21 cellular contexts compared by ENCODE assay signal in the genomic region with DNA sequence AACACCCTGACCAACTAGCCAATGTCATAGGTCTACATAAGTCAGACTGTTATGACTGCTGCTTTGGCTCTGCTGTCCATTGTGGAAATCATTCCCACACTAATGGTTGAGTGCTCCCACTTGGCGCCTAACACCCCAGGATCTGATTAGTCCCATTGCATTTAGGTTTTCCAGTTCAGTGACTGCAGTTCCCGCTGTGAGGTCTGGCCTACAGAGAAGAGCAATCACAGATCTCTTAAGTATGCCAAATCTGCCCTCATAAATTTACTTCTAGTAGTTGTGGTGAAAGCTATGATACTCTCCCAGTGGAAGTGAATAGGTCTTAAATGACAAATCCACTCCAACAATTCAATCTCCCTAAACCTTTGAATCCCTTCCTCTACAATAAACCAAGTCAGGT.
"Had no signal": no experiment of that assay in that cellular context is flagged by ENCODE, and none has a peak within 500 bp of the region (broad histone marks: within the 10 kb centered on the region; RNA-seq: fewer than 3 reads in every experiment).

No MANE protein-coding gene starts in this region.

- DNase-seq: activated CD4-positive, alpha-beta T cell treated with anti-CD3 and anti-CD28 coated beads, Interleukin-2, amount 10 ng/mL, durations not matched to agents 7 days and 5 days; activated CD8-positive, alpha-beta memory T cell treated with anti-CD3 and anti-CD28 coated beads for 24 hours; activated effector memory CD4-positive, alpha-beta T cell treated with anti-CD3 and anti-CD28 coated beads, Interleukin-2, amount 50 U/mL, for 16 hours; activated naive CD4-positive, alpha-beta T cell treated with anti-CD3 and anti-CD28 coated beads, Interleukin-2, amount 50 U/mL, for 16 hours; dermis blood vessel endothelial cell; effector CD4-positive, alpha-beta T cell; esophagus squamous epithelium; foreskin melanocyte; islet precursor cell; left cardiac atrium; left ventricle myocardium superior; mucosa of descending colon; right cardiac atrium; stimulated activated CD4-positive, alpha-beta T cell treated with anti-CD3 and anti-CD28 coated beads, Interleukin-15, amount 100 ng/mL, for 24 hours; stimulated activated CD4-positive, alpha-beta T cell treated with anti-CD3 and anti-CD28 coated beads, Interleukin-2, amount 100 ng/mL, for 24 hours; stimulated activated naive B cell treated with anti-CD40 and anti-IgM and Interleukin-4, amounts not matched to agents 10 μg/mL and 1 μg/mL and 100 μg/mL, for 72 hours had no signal

- ATAC-seq: activated CD4-positive, CD25-positive, alpha-beta regulatory T cell treated with anti-CD3 and anti-CD28 coated beads, Interleukin-2, amount 50 U/mL, for 24 hours; left cardiac atrium; left ventricle myocardium superior; mucosa of descending colon; natural killer cell treated with Interleukin-12 subunit alpha and Interleukin-12 subunit beta and Interleukin-15 and Interleukin-18, amount 100 ng/mL, for 72 hours; right cardiac atrium; stimulated activated naive B cell treated with anti-CD40 and anti-IgM and Interleukin-4, amounts not matched to agents 10 μg/mL and 1 μg/mL and 100 μg/mL, for 72 hours had no signal

- H3K9me3 Mint-ChIP-seq: central memory CD8-positive, alpha-beta T cell had no signal

- H3K4me1 Mint-ChIP-seq: central memory CD8-positive, alpha-beta T cell; stimulated activated naive B cell treated with anti-CD40 and anti-IgM and Interleukin-4, amounts not matched to agents 10 μg/mL and 1 μg/mL and 100 μg/mL, for 72 hours had no signal

- H3K27me3 Mint-ChIP-seq: activated CD4-positive, alpha-beta T cell treated with anti-CD3 and anti-CD28 coated beads, Interleukin-2, amount 10 ng/mL, durations not matched to agents 7 days and 5 days; central memory CD8-positive, alpha-beta T cell; natural killer cell treated with Interleukin-12 subunit alpha and Interleukin-12 subunit beta and Interleukin-15 and Interleukin-18, amount 100 ng/mL, for 72 hours; stimulated activated naive B cell treated with anti-CD40 and anti-IgM and Interleukin-4, amounts not matched to agents 10 μg/mL and 1 μg/mL and 100 μg/mL, for 72 hours had no signal

- H3K27ac Mint-ChIP-seq: activated CD4-positive, alpha-beta T cell treated with anti-CD3 and anti-CD28 coated beads, Interleukin-2, amount 10 ng/mL, durations not matched to agents 7 days and 5 days; natural killer cell treated with Interleukin-12 subunit alpha and Interleukin-12 subunit beta and Interleukin-15 and Interleukin-18, amount 100 ng/mL, for 72 hours; stimulated activated naive B cell treated with anti-CD40 and anti-IgM and Interleukin-4, amounts not matched to agents 10 μg/mL and 1 μg/mL and 100 μg/mL, for 72 hours had no signal

- H3K4me3 ChIP-seq: esophagus squamous epithelium, mucosa of descending colon, tibial nerve had no signal

- H3K4me3 Mint-ChIP-seq: activated CD4-positive, alpha-beta T cell treated with anti-CD3 and anti-CD28 coated beads, Interleukin-2, amount 10 ng/mL, durations not matched to agents 7 days and 5 days; central memory CD8-positive, alpha-beta T cell; natural killer cell treated with Interleukin-12 subunit alpha and Interleukin-12 subunit beta and Interleukin-15 and Interleukin-18, amount 100 ng/mL, for 72 hours; stimulated activated naive B cell treated with anti-CD40 and anti-IgM and Interleukin-4, amounts not matched to agents 10 μg/mL and 1 μg/mL and 100 μg/mL, for 72 hours had no signal

- H3K36me3 Mint-ChIP-seq: natural killer cell treated with Interleukin-12 subunit alpha and Interleukin-12 subunit beta and Interleukin-15 and Interleukin-18, amount 100 ng/mL, for 72 hours; stimulated activated naive B cell treated with anti-CD40 and anti-IgM and Interleukin-4, amounts not matched to agents 10 μg/mL and 1 μg/mL and 100 μg/mL, for 72 hours had no signal

- H3K27ac ChIP-seq: esophagus squamous epithelium, tibial nerve, VCaP had no signal

- H3K27me3 ChIP-seq: esophagus squamous epithelium, tibial nerve had no signal

- H3K36me3 ChIP-seq: esophagus squamous epithelium, tibial nerve had no signal

- H3K9me3 ChIP-seq: esophagus squamous epithelium, mucosa of descending colon had no signal

- H3K4me1 ChIP-seq: esophagus squamous epithelium, tibial nerve had no signal
